8 cellular contexts compared by ENCODE assay signal in the genomic region with DNA sequence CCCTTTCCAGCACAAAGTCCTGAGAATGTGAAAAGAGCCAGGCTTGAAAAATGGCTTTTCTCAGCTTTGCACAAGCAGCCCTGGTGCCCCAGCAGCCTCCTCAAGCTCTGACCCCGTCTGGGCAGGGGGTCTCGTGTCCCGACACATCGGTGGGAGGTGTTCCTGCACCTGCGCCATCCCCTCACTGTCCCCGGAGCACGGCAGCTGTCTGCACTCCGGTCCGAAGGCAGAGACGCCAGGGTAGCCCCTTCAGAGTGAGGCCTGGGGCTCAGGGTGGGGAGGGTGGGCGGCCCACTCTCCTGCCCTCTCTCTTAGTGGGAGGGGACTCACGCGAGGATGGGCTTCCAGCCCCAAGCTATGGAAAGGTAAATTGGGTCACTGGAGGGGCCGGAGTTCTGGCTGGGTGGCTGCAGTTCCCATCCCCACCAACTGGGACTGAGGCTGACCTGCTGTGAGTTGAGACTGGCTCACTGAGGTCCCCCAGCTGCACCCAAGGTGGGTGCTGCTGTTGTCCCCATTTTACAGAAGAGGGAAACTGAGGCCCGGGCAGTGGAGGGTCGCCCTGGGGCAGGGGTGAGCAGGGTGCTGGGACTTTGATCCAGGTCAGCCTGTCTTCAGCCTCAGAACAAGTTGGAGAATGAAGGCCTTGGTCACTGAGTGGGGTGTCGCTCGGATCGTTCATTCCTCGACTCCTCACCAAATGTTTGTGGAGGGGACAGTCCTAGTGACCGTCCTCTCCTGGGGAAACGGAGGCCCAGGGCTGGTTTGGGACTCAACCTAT. TPM values are rescaled to one million over a fixed set of nuclear protein-coding genes. Genes with fewer than 3 reads are reported as not detected.
DNase-seq lines count a peak whose midpoint lies in the region; ATAC-seq and TF ChIP-seq lines count a peak whose summit lies in the region.

No MANE protein-coding gene starts in this region.

- H3K9me3 Mint-ChIP-seq in activated naive CD8-positive, alpha-beta T cell (ENCODE audit: low read depth): no peaks in the 10 kb centered on the region
- H3K9me3 Mint-ChIP-seq in activated naive CD8-positive, alpha-beta T cell treated with anti-CD3 and anti-CD28 coated beads for 36 hours: no peaks in the 10 kb centered on the region

- no peak overlapping the region for H3K27ac Mint-ChIP-seq in activated naive CD8-positive, alpha-beta T cell
- no peak overlapping the region for H3K27ac Mint-ChIP-seq in activated naive CD8-positive, alpha-beta T cell treated with anti-CD3 and anti-CD28 coated beads for 36 hours

- H3K4me3 Mint-ChIP-seq in activated naive CD8-positive, alpha-beta T cell: peak overlapping the region; percentile 32
- H3K4me3 Mint-ChIP-seq in activated naive CD8-positive, alpha-beta T cell treated with anti-CD3 and anti-CD28 coated beads for 36 hours: no peak overlapping the region

- peaks cover 44% of the 10 kb centered on the region for H3K27me3 ChIP-seq in brain microvascular endothelial cell (replicated peaks)
- H3K27me3 ChIP-seq in upper lobe of left lung: peaks cover 0 to 44% (median 26%) of the 10 kb centered on the region in 4 donors

- H3K36me3 ChIP-seq in brain microvascular endothelial cell (replicated peaks) (no peaks in the 10 kb centered on the region), mesodermal cell (ENCODE audit: control insufficient read depth, insufficient read depth, low read length) (no peaks in the 10 kb centered on the region), upper lobe of left lung (peaks cover 0 to 9% (median 5%) of the 10 kb centered on the region in 4 donors)

- peaks cover 18% of the 10 kb centered on the region for H3K4me1 Mint-ChIP-seq in activated naive CD8-positive, alpha-beta T cell (ENCODE audit: low read depth)
- H3K4me1 Mint-ChIP-seq in activated naive CD8-positive, alpha-beta T cell treated with anti-CD3 and anti-CD28 coated beads for 36 hours: peaks cover 16% of the 10 kb centered on the region

- H3K4me1 ChIP-seq in mesodermal cell (ENCODE audit: control insufficient read depth, insufficient read depth, low read length, poor library complexity, severe bottlenecking) (peaks cover 16% of the 10 kb centered on the region), upper lobe of left lung (peaks cover 28 to 42% (median 36%) of the 10 kb centered on the region in 4 donors)

- no peaks in the 10 kb centered on the region for H3K36me3 Mint-ChIP-seq in activated naive CD8-positive, alpha-beta T cell
- no peaks in the 10 kb centered on the region for H3K36me3 Mint-ChIP-seq in activated naive CD8-positive, alpha-beta T cell treated with anti-CD3 and anti-CD28 coated beads for 36 hours

- H3K27me3 Mint-ChIP-seq in activated naive CD8-positive, alpha-beta T cell: peaks cover 6% of the 10 kb centered on the region
- peaks cover 39% of the 10 kb centered on the region for H3K27me3 Mint-ChIP-seq in activated naive CD8-positive, alpha-beta T cell treated with anti-CD3 and anti-CD28 coated beads for 36 hours

- in situ Hi-C loops in brain microvascular endothelial cell (cut with HindIII; ENCODE audit: low pct_ligation_motif_present, low sequenced_read_pairs): no loop called here

- peak; percentile 18 for TF ChIP-seq CTCF in brain microvascular endothelial cell (IDR thresholded peaks at IDR 0.05; ENCODE audit: low read depth, low read length, missing control alignments)
- peak in 1 of 6 experiments; percentile 8 for TF ChIP-seq CTCF in upper lobe of left lung (IDR thresholded peaks at IDR 0.05)

- H3K4me3 ChIP-seq in brain microvascular endothelial cell (ENCODE audit: low read depth, low read length): no peak overlapping the region
- peak overlapping the region; percentile 21 for H3K4me3 ChIP-seq in mesodermal cell (ENCODE audit: extremely low read depth, insufficient read depth, low read length, poor library complexity, severe bottlenecking)
- peak overlapping the region in 3 of 4 donors; percentile 49 to 64 (median 56) for H3K4me3 ChIP-seq in upper lobe of left lung

- no peak for ATAC-seq in upper lobe of left lung (ENCODE audit: low FRiP score in 2 of 2)
- no peak for ATAC-seq in GM19455 (IDR thresholded peaks at IDR 0.05; ENCODE audit: unreplicated experiment)

- DNase-seq in activated naive CD8-positive, alpha-beta T cell treated with anti-CD3 and anti-CD28 coated beads for 36 hours: no peak
- no peak for DNase-seq in brain microvascular endothelial cell
- DNase-seq in upper lobe of left lung: peak in 1 of 2 donors; percentile 58
- no peak for DNase-seq in DMS79 (lab: John Stamatoyannopoulos, UW)
- no peak for DNase-seq in KG1 (lab: John Stamatoyannopoulos, UW)

- no peak overlapping the region for H3K27ac ChIP-seq in brain microvascular endothelial cell
- H3K27ac ChIP-seq in mesodermal cell (ENCODE audit: low read depth, low read length, severe bottlenecking): peak overlapping the region; percentile 83
- H3K27ac ChIP-seq in upper lobe of left lung: peak overlapping the region; percentile 45 to 74 (median 62)

- WGBS in mesodermal cell (ENCODE audit: insufficient coverage in 2 of 2), 2 experiments: 53 to 67% methylated on average over 11 to 21 of the region's 22 CpGs
- WGBS in upper lobe of left lung, 2 donors: 44 to 64% methylated on average over 5 to 22 of the region's 22 CpGs

- TF ChIP-seq POLR2A in upper lobe of left lung (IDR thresholded peaks at IDR 0.05): no peak

- peaks cover 5% of the 10 kb centered on the region for H3K9me3 ChIP-seq in mesodermal cell (ENCODE audit: control insufficient read depth, low read length)
- peaks cover 0 to 6% (median 4%) of the 10 kb centered on the region in 4 donors for H3K9me3 ChIP-seq in upper lobe of left lung

- no peak for TF ChIP-seq EP300 in upper lobe of left lung (IDR thresholded peaks at IDR 0.05)

RNA-seq across cellular contexts. Expression of a gene that starts 2.3 kb away (rescaled TPM):
- under 1 TPM; 0.12 to 0.46 TPM for total RNA-seq in activated naive CD8-positive, alpha-beta T cell treated with anti-CD3 and anti-CD28 coated beads for 36 hours
- 12.2 TPM for polyA plus RNA-seq in mesodermal cell (2013, experiment 1 of 2)
- polyA plus RNA-seq in mesodermal cell (2013, experiment 2 of 2): 9.2 TPM
- total RNA-seq in upper lobe of left lung: 10 to 100 TPM in 3 of 6 donors, 1 to 10 TPM in 3; 3.2 to 57.6 (median 11.5) TPM

RNA-seq across cellular contexts. Expression of a gene that starts 20.6 kb away (rescaled TPM):
- 10 to 100 TPM; 80.3 to 82.6 TPM for total RNA-seq in activated naive CD8-positive, alpha-beta T cell treated with anti-CD3 and anti-CD28 coated beads for 36 hours
- 53.9 TPM for polyA plus RNA-seq in mesodermal cell (2013, experiment 1 of 2)
- 50.1 TPM for polyA plus RNA-seq in mesodermal cell (2013, experiment 2 of 2)
- 10 to 100 TPM; 55.6 to 74.5 (median 65.1) TPM for total RNA-seq in upper lobe of left lung

RNA-seq across cellular contexts. Expression of a gene that starts 20.6 kb away (rescaled TPM):
- total RNA-seq in activated naive CD8-positive, alpha-beta T cell treated with anti-CD3 and anti-CD28 coated beads for 36 hours: 10 to 100 TPM; 19.2 to 19.7 TPM
- 26.0 TPM for polyA plus RNA-seq in mesodermal cell (2013, experiment 1 of 2)
- polyA plus RNA-seq in mesodermal cell (2013, experiment 2 of 2): 24.5 TPM
- total RNA-seq in upper lobe of left lung: 100 to 1,000 TPM in 1 of 6 donors, 10 to 100 TPM in 5; 32.8 to 106 (median 93.0) TPM

RNA-seq across cellular contexts. Expression of a gene that starts 21.7 kb away (rescaled TPM):
- total RNA-seq in activated naive CD8-positive, alpha-beta T cell treated with anti-CD3 and anti-CD28 coated beads for 36 hours: 100 to 1,000 TPM; 280 to 282 TPM
- polyA plus RNA-seq in mesodermal cell (2013, experiment 1 of 2): 175 TPM
- polyA plus RNA-seq in mesodermal cell (2013, experiment 2 of 2): 181 TPM
- total RNA-seq in upper lobe of left lung: 100 to 1,000 TPM in 1 of 6 donors, 10 to 100 TPM in 5; 51.4 to 113 (median 92.0) TPM
